Comparison of ENCODE assay signal across 29 cellular contexts in genomic region chr1:204459706-204460105, GRCh38. TPM values are rescaled to one million over a fixed set of nuclear protein-coding genes. Genes with fewer than 3 reads are reported as not detected.
DNase-seq lines count a peak whose midpoint lies in the region; ATAC-seq and TF ChIP-seq lines count a peak whose summit lies in the region.
"Had no signal": no experiment of that assay in that cellular context is flagged by ENCODE, and none has a peak within 500 bp of the region (broad histone marks: within the 10 kb centered on the region; RNA-seq: fewer than 3 reads in every experiment).

No MANE protein-coding gene starts in this region.

- peaks cover 81% of the 10 kb centered on the region for H3K36me3 Mint-ChIP-seq in CD4-positive, alpha-beta T cell (ENCODE audit: low read depth)

- no peak overlapping the region for H2BK5ac ChIP-seq in neuronal stem cell (ENCODE audit: low read length)

- H3K27ac Mint-ChIP-seq in CD4-positive, alpha-beta T cell = peak overlapping the region; percentile 75
- H3K27ac Mint-ChIP-seq: activated CD8-positive, alpha-beta memory T cell treated with anti-CD3 and anti-CD28 coated beads, Interleukin-2, amount 10 ng/mL, durations not matched to agents 7 days and 5 days; activated naive CD4-positive, alpha-beta T cell treated with anti-CD3 and anti-CD28 coated beads for 36 hours; activated T-cell treated with anti-CD3 and anti-CD28 coated beads, Interleukin-2, amount 50 U/mL, for 72 hours had no signal

- CTCF ChIA-PET in CD4-positive, alpha-beta T cell (lab: Charles Lee) = interaction anchor here (0.8 kb wide), 1 partner anchor 13 kb away, joined by 3 read pairs; no protein-coding TSS in a partner anchor

- intact Hi-C loops in CD4-positive, alpha-beta T cell (cut with DNase I, micrococcal nuclease) = no loop called here
- intact Hi-C loops in dorsolateral prefrontal cortex (cut with DNase I) = no loop called here

- peaks cover 57% of the 10 kb centered on the region for H3K4me1 Mint-ChIP-seq in CD4-positive, alpha-beta T cell (ENCODE audit: low read depth)

- no peak overlapping the region for H2AFZ ChIP-seq in neuronal stem cell (ENCODE audit: low read length)
- H2AFZ ChIP-seq: GM23248 had no signal

- no peaks in the 10 kb centered on the region for H3K9me3 Mint-ChIP-seq in CD4-positive, alpha-beta T cell
- H3K9me3 Mint-ChIP-seq: activated naive CD4-positive, alpha-beta T cell treated with anti-CD3 and anti-CD28 coated beads for 36 hours; activated T-cell treated with anti-CD3 and anti-CD28 coated beads, Interleukin-2, amount 50 U/mL, for 72 hours; naive thymus-derived CD8-positive, alpha-beta T cell had no signal

- H2AK5ac ChIP-seq in neuronal stem cell (ENCODE audit: low read depth, low read length) = no peak overlapping the region

- WGBS in neuronal stem cell (ENCODE audit: extremely low coverage in 2 of 2, insufficient read length in 2 of 2, insufficient replicate concordance in 1 of 2), 2 donors = no CpG with 5 or more reads among the region's 4 CpGs

- no peak overlapping the region for H3K4me3 ChIP-seq in Jurkat, Clone E6-1 (ENCODE audit: low read length)
- H3K4me3 ChIP-seq in dorsolateral prefrontal cortex = no peak overlapping the region
- no peak overlapping the region for H3K4me3 ChIP-seq in neuronal stem cell (ENCODE audit: low read length in 2 of 2)
- H3K4me3 ChIP-seq: colonic mucosa, GM23248, ovary, uterus had no signal

- H3K14ac ChIP-seq in neuronal stem cell (ENCODE audit: low read length) = no peak overlapping the region

- H2BK12ac ChIP-seq in neuronal stem cell (ENCODE audit: low read length) = no peak overlapping the region

- no peak overlapping the region for H2BK15ac ChIP-seq in neuronal stem cell (ENCODE audit: low read length)

- H3K4me1 ChIP-seq in neuronal stem cell (ENCODE audit: control insufficient read depth in 2 of 2, insufficient read depth in 1 of 2, low read depth in 1 of 2, low read length in 2 of 2) = peaks cover 30 to 32% of the 10 kb centered on the region in 2 donors
- H3K4me1 ChIP-seq: colonic mucosa had no signal

- H3K27me3 ChIP-seq in CD4-positive, alpha-beta T cell (ENCODE audit: control insufficient read depth, insufficient read depth, low read length) = no peaks in the 10 kb centered on the region
- H3K27me3 ChIP-seq in dorsolateral prefrontal cortex (no peaks in the 10 kb centered on the region), neuronal stem cell (ENCODE audit: control insufficient read depth in 3 of 3, insufficient read depth in 3 of 3, low read depth in 1 of 3, low read length in 3 of 3) (no peaks in the 10 kb centered on the region)
- H3K27me3 ChIP-seq: colonic mucosa, foreskin keratinocyte, ovary, uterus had no signal

- POLR2A ChIA-PET in CD4-positive, alpha-beta T cell (lab: Charles Lee) = no interaction called here

- H4K91ac ChIP-seq in neuronal stem cell (ENCODE audit: low read depth, low read length, poor library complexity) = no peak overlapping the region

- H3K27me3 Mint-ChIP-seq in CD4-positive, alpha-beta T cell = no peaks in the 10 kb centered on the region
- H3K27me3 Mint-ChIP-seq: activated CD8-positive, alpha-beta memory T cell treated with anti-CD3 and anti-CD28 coated beads, Interleukin-2, amount 10 ng/mL, durations not matched to agents 7 days and 5 days; naive thymus-derived CD8-positive, alpha-beta T cell had no signal

- no peak overlapping the region for H3K9ac ChIP-seq in neuronal stem cell (ENCODE audit: low read depth, low read length, poor library complexity)
- H3K9ac ChIP-seq: GM23248 had no signal

- H3K4me2 ChIP-seq in neuronal stem cell (ENCODE audit: insufficient read depth, low read length, poor library complexity, severe bottlenecking) = no peak overlapping the region

- no peak for DNase-seq in CD4-positive, alpha-beta T cell
- peak; percentile 67 for DNase-seq in Jurkat, Clone E6-1 (ENCODE audit: low read depth, low spot score)
- DNase-seq in dorsolateral prefrontal cortex = no peak
- no peak for DNase-seq in neuronal stem cell (ENCODE audit: low spot score)
- DNase-seq in NCI-H345 treated with DMSO at 0.1 percent for 48 hours (lab: John Stamatoyannopoulos, UW; ENCODE audit: unreplicated experiment) = no peak
- no peak for DNase-seq in NCI-H1436 (lab: John Stamatoyannopoulos, UW)
- DNase-seq: activated CD4-positive, alpha-beta T cell treated with anti-CD3 and anti-CD28 coated beads for 48 hours; activated CD8-positive, alpha-beta memory T cell treated with anti-CD3 and anti-CD28 coated beads, Interleukin-2, amount 10 ng/mL, durations not matched to agents 7 days and 5 days; activated naive CD4-positive, alpha-beta T cell treated with anti-CD3 and anti-CD28 coated beads for 36 hours; activated T-cell treated with anti-CD3 and anti-CD28 coated beads, Interleukin-2, amount 50 U/mL, for 72 hours; colonic mucosa; EL; foreskin keratinocyte; GM23248; left colon; naive thymus-derived CD8-positive, alpha-beta T cell; NCI-H1092; NCI-H187; NCI-H2171 treated with DMSO at 0.1 percent for 48 hours; NCI-H524 treated with DMSO at 0.1 percent for 48 hours; PC-3; retina; stimulated activated CD4-positive, alpha-beta T cell treated with anti-CD3 and anti-CD28 coated beads, Interleukin-2, amount 100 ng/mL, for 48 hours; uterus had no signal

- H3K36me3 ChIP-seq in neuronal stem cell (replicated peaks in 1 of 2; ENCODE audit: control insufficient read depth in 2 of 2, insufficient read depth in 2 of 2, low read length in 2 of 2) = peaks cover 33 to 84% of the 10 kb centered on the region in 2 donors
- H3K36me3 ChIP-seq: ovary, uterus had no signal

- H4K8ac ChIP-seq in neuronal stem cell (ENCODE audit: low read depth, low read length) = no peak overlapping the region

- peak overlapping the region; percentile 25 for H3K23ac ChIP-seq in neuronal stem cell (ENCODE audit: low read depth, low read length, poor library complexity)

- no peak for ATAC-seq in CD4-positive, alpha-beta T cell (ENCODE audit: poor library complexity)
- ATAC-seq in GM21367 (IDR thresholded peaks at IDR 0.05; ENCODE audit: unreplicated experiment) = no peak
- ATAC-seq in GM21529 (IDR thresholded peaks at IDR 0.05; ENCODE audit: unreplicated experiment) = no peak
- ATAC-seq: activated CD8-positive, alpha-beta memory T cell treated with anti-CD3 and anti-CD28 coated beads, Interleukin-2, amount 10 ng/mL, durations not matched to agents 7 days and 5 days; activated T-cell treated with anti-CD3 and anti-CD28 coated beads, Interleukin-2, amount 50 U/mL, for 72 hours; esophagus mucosa; foreskin keratinocyte; left colon; naive thymus-derived CD8-positive, alpha-beta T cell; PC-3 had no signal

- H3K79me1 ChIP-seq in neuronal stem cell (ENCODE audit: low read depth, low read length) = peaks cover 5% of the 10 kb centered on the region

- H3K18ac ChIP-seq in neuronal stem cell (ENCODE audit: low read length) = peak overlapping the region; percentile 44

- H3K4me3 Mint-ChIP-seq in CD4-positive, alpha-beta T cell = no peak overlapping the region
- H3K4me3 Mint-ChIP-seq: activated CD8-positive, alpha-beta memory T cell treated with anti-CD3 and anti-CD28 coated beads, Interleukin-2, amount 10 ng/mL, durations not matched to agents 7 days and 5 days; activated naive CD4-positive, alpha-beta T cell treated with anti-CD3 and anti-CD28 coated beads for 36 hours; activated T-cell treated with anti-CD3 and anti-CD28 coated beads, Interleukin-2, amount 50 U/mL, for 72 hours had no signal

- no peak overlapping the region for H3K4ac ChIP-seq in neuronal stem cell (ENCODE audit: low read length)

- H3K27ac ChIP-seq in CD4-positive, alpha-beta T cell (ENCODE audit: low read depth, low read length) = no peak overlapping the region
- H3K27ac ChIP-seq in dorsolateral prefrontal cortex (peak overlapping the region in 48 of 59 donors; percentile 12 to 100 (median 96)), neuronal stem cell (replicated peaks; ENCODE audit: low read length) (no peak overlapping the region)
- H3K27ac ChIP-seq: colonic mucosa, foreskin keratinocyte, GM23248, ovary, VCaP had no signal

- no peak for TF ChIP-seq CTCF in CD4-positive, alpha-beta T cell (IDR thresholded peaks at IDR 0.05)
- TF ChIP-seq CTCF in dorsolateral prefrontal cortex (IDR thresholded peaks at IDR 0.05 in 54 of 56, conservative IDR thresholded peaks at IDR 0.05 in 2 of 56; ENCODE audit: low read depth in 1 of 56, partially characterized antibody in 56 of 56) = no peak

- no peaks in the 10 kb centered on the region for H3K9me3 ChIP-seq in CD4-positive, alpha-beta T cell (ENCODE audit: control insufficient read depth, low read length)
- H3K9me3 ChIP-seq in neuronal stem cell (replicated peaks in 1 of 2; ENCODE audit: control insufficient read depth in 2 of 2, insufficient read depth in 1 of 2, low read depth in 1 of 2, low read length in 2 of 2) = no peaks in the 10 kb centered on the region
- H3K9me3 ChIP-seq: colonic mucosa, ovary, uterus had no signal

- no peak overlapping the region for H2BK120ac ChIP-seq in neuronal stem cell (ENCODE audit: low read depth, low read length)

RNA-seq across cellular contexts. Expression of gene PIK3C2B, which starts 34.9 kb away (rescaled TPM):
- total RNA-seq in CD4-positive, alpha-beta T cell = 10 to 100 TPM; 25.5 to 27.1 TPM
- 7.5 TPM for polyA plus RNA-seq in Jurkat, Clone E6-1 (2012; ENCODE audit: insufficient read depth, insufficient read length)
- total RNA-seq in dorsolateral prefrontal cortex = 100 to 1,000 TPM in 8 of 120 experiments, 10 to 100 TPM in 112; 38.4 to 188 (median 62.6) TPM
- polyA plus RNA-seq in neuronal stem cell (2013, experiment 1 of 2) = 15.3 TPM
- 16.6 TPM for polyA plus RNA-seq in neuronal stem cell (2013, experiment 2 of 2)

RNA-seq across cellular contexts. Expression of gene PPP1R15B, which starts 48.1 kb away (rescaled TPM):
- 100 to 1,000 TPM; 171 to 179 TPM for total RNA-seq in CD4-positive, alpha-beta T cell
- polyA plus RNA-seq in Jurkat, Clone E6-1 (2012; ENCODE audit: insufficient read depth, insufficient read length) = 17.1 TPM
- 10 to 100 TPM; 26.2 to 55.9 (median 35.6) TPM for total RNA-seq in dorsolateral prefrontal cortex
- polyA plus RNA-seq in neuronal stem cell (2013, experiment 1 of 2) = 18.4 TPM
- 19.2 TPM for polyA plus RNA-seq in neuronal stem cell (2013, experiment 2 of 2)

RNA-seq across cellular contexts. Expression of gene MDM4, which starts 56.5 kb away (rescaled TPM):
- total RNA-seq in CD4-positive, alpha-beta T cell = 100 to 1,000 TPM; 260 to 266 TPM
- polyA plus RNA-seq in Jurkat, Clone E6-1 (2012; ENCODE audit: insufficient read depth, insufficient read length) = 6.0 TPM
- 100 to 1,000 TPM in 47 of 120 experiments, 10 to 100 TPM in 73; 56.3 to 151 (median 97.1) TPM for total RNA-seq in dorsolateral prefrontal cortex
- polyA plus RNA-seq in neuronal stem cell (2013, experiment 1 of 2) = 18.0 TPM
- 21.9 TPM for polyA plus RNA-seq in neuronal stem cell (2013, experiment 2 of 2)

Comparison
In these comparisons a context has a peak if more than half of its experiments do, and no peak if none do; other contexts are left out.
1. H3K27ac ChIP-seq: peak in dorsolateral prefrontal cortex (48 of 59); none in CD4-positive, alpha-beta T cell (single experiment) and neuronal stem cell (single experiment).